Comparison of ENCODE assay signal across 1 cellular context in the genomic region with DNA sequence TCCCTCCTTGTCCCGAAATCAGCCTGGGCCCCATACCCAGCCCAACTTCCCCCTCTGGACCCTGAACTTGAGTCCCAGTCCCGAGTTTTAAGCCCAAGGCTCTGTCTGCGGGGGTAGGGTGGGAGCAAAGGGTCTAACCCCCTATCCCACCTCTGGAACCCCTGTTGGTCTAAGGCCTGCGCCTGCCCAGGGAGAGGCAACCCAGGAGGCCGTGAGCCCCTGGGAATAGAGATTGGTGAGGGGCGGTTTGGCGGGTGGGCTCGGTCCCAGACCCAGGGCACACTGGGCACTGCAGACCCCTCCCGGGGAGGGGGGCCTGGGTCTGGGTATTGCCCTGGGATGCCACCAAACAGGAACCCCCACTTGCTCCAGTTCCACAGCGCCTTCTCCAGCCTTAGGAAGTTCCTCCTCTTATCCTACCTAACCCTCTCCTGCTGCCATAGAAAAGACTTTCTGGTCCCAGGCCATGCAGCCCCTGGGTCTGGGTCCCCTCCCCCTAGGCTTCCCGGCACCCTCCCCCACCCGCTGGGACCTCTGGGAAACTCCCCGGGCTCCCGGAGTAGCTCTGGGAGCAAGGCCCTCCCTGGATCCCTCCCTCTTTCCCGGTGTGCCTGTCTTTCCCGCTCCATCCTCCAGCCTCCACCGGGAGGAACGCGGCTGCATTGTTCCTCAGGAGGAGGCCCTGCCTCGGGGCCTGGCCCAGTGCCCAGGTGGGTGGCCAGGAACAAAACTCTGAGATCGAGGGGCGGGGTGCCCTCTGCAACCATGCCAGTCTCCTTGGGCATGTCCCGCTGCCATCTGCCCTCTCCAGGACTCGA.
TF ChIP-seq lines count a peak whose summit lies in the region.

No MANE protein-coding gene starts in this region.

TF ChIP-seq in HEK293, 187 proteins besides CTCF, POLR2A, EP300 and RAD21 (continued from another document and continues in another):
- TF ChIP-seq ZNF394 (tag by site-specific recombination; IDR thresholded peaks at IDR 0.05; ENCODE audit: borderline replicate concordance) = peak; percentile 80
- no peak for TF ChIP-seq ZNF37A (tag by site-specific recombination; IDR thresholded peaks at IDR 0.05)
- peak; percentile 8; the same call in 1 of the 2 replicates for TF ChIP-seq GLIS2 (tag by site-specific recombination; IDR thresholded peaks at IDR 0.05)
- no peak for TF ChIP-seq ZFHX2 (tag by site-specific recombination; conservative IDR thresholded peaks at IDR 0.05)
- 0 out of 2 replicates have a peak, but pooled peaks have one; percentile 20 for TF ChIP-seq EGR2 (tag by site-specific recombination; IDR thresholded peaks at IDR 0.05; ENCODE audit: low read depth)
- TF ChIP-seq, protein P1, sequence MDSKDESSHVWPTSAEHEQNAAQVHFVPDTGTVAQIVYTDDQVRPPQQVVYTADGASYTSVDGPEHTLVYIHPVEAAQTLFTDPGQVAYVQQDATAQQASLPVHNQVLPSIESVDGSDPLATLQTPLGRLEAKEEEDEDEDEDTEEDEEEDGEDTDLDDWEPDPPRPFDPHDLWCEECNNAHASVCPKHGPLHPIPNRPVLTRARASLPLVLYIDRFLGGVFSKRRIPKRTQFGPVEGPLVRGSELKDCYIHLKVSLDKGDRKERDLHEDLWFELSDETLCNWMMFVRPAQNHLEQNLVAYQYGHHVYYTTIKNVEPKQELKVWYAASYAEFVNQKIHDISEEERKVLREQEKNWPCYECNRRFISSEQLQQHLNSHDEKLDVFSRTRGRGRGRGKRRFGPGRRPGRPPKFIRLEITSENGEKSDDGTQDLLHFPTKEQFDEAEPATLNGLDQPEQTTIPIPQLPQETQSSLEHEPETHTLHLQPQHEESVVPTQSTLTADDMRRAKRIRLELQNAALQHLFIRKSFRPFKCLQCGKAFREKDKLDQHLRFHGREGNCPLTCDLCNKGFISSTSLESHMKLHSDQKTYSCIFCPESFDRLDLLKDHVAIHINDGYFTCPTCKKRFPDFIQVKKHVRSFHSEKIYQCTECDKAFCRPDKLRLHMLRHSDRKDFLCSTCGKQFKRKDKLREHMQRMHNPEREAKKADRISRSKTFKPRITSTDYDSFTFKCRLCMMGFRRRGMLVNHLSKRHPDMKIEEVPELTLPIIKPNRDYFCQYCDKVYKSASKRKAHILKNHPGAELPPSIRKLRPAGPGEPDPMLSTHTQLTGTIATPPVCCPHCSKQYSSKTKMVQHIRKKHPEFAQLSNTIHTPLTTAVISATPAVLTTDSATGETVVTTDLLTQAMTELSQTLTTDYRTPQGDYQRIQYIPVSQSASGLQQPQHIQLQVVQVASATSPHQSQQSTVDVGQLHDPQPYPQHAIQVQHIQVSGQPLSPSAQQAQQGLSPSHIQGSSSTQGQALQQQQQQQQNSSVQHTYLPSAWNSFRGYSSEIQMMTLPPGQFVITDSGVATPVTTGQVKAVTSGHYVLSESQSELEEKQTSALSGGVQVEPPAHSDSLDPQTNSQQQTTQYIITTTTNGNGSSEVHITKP (tag by site-specific recombination; IDR thresholded peaks at IDR 0.05) = no peak
- no peak for TF ChIP-seq ZBTB6 (tag by site-specific recombination; IDR thresholded peaks at IDR 0.05)
- no peak for TF ChIP-seq ZNF626 (tag by site-specific recombination; IDR thresholded peaks at IDR 0.05)
- TF ChIP-seq, protein P2, sequence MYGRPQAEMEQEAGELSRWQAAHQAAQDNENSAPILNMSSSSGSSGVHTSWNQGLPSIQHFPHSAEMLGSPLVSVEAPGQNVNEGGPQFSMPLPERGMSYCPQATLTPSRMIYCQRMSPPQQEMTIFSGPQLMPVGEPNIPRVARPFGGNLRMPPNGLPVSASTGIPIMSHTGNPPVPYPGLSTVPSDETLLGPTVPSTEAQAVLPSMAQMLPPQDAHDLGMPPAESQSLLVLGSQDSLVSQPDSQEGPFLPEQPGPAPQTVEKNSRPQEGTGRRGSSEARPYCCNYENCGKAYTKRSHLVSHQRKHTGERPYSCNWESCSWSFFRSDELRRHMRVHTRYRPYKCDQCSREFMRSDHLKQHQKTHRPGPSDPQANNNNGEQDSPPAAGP (tag by site-specific recombination; IDR thresholded peaks at IDR 0.05) = peak; percentile 49
- peak; percentile 93 for TF ChIP-seq IKZF3 (tag by site-specific recombination; IDR thresholded peaks at IDR 0.05)
- TF ChIP-seq, protein P3, sequence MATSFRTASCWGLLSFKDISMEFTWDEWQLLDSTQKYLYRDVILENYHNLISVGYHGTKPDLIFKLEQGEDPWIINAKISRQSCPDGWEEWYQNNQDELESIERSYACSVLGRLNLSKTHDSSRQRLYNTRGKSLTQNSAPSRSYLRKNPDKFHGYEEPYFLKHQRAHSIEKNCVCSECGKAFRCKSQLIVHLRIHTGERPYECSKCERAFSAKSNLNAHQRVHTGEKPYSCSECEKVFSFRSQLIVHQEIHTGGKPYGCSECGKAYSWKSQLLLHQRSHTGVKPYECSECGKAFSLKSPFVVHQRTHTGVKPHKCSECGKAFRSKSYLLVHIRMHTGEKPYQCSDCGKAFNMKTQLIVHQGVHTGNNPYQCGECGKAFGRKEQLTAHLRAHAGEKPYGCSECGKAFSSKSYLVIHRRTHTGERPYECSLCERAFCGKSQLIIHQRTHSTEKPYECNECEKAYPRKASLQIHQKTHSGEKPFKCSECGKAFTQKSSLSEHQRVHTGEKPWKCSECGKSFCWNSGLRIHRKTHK (tag by site-specific recombination; IDR thresholded peaks at IDR 0.05) = no peak
- TF ChIP-seq, protein P4, sequence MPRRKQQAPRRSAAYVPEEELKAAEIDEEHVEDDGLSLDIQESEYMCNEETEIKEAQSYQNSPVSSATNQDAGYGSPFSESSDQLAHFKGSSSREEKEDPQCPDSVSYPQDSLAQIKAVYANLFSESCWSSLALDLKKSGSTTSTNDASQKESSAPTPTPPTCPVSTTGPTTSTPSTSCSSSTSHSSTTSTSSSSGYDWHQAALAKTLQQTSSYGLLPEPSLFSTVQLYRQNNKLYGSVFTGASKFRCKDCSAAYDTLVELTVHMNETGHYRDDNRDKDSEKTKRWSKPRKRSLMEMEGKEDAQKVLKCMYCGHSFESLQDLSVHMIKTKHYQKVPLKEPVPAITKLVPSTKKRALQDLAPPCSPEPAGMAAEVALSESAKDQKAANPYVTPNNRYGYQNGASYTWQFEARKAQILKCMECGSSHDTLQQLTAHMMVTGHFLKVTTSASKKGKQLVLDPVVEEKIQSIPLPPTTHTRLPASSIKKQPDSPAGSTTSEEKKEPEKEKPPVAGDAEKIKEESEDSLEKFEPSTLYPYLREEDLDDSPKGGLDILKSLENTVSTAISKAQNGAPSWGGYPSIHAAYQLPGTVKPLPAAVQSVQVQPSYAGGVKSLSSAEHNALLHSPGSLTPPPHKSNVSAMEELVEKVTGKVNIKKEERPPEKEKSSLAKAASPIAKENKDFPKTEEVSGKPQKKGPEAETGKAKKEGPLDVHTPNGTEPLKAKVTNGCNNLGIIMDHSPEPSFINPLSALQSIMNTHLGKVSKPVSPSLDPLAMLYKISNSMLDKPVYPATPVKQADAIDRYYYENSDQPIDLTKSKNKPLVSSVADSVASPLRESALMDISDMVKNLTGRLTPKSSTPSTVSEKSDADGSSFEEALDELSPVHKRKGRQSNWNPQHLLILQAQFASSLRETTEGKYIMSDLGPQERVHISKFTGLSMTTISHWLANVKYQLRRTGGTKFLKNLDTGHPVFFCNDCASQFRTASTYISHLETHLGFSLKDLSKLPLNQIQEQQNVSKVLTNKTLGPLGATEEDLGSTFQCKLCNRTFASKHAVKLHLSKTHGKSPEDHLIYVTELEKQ (tag by site-specific recombination; IDR thresholded peaks at IDR 0.05; ENCODE audit: borderline replicate concordance) = no peak
- TF ChIP-seq ZNF10 (tag by site-specific recombination; IDR thresholded peaks at IDR 0.05) = peak; percentile 17; the same call in 1 of the 2 replicates
- no peak for TF ChIP-seq ZNF843 (tag by site-specific recombination; IDR thresholded peaks at IDR 0.05)
- peak; percentile 37; the same call in 1 of the 2 replicates for TF ChIP-seq PATZ1 (tag by site-specific recombination; IDR thresholded peaks at IDR 0.05)
- no peak for TF ChIP-seq KLF10 (tag by site-specific recombination; IDR thresholded peaks at IDR 0.05)
- peak; percentile 54 for TF ChIP-seq SP2 (tag by site-specific recombination; IDR thresholded peaks at IDR 0.05)
- TF ChIP-seq ZBTB8A (tag by site-specific recombination; IDR thresholded peaks at IDR 0.05) = peak; percentile 17; the same call in 1 of the 2 replicates
- peak; percentile 75 for TF ChIP-seq ZNF398 (tag by site-specific recombination; IDR thresholded peaks at IDR 0.05)
- no peak for TF ChIP-seq ZSCAN4 (tag by site-specific recombination; IDR thresholded peaks at IDR 0.05)
- no peak for TF ChIP-seq TCF7L2 (IDR thresholded peaks at IDR 0.05; ENCODE audit: borderline replicate concordance, low read depth, low read length)
- TF ChIP-seq ZNF747 (tag by site-specific recombination; IDR thresholded peaks at IDR 0.05) = no peak
- TF ChIP-seq GLI2 (tag by site-specific recombination; IDR thresholded peaks at IDR 0.05; ENCODE audit: borderline replicate concordance, low read depth) = no peak
- TF ChIP-seq ZNF529 (tag by site-specific recombination; IDR thresholded peaks at IDR 0.05; ENCODE audit: insufficient replicate concordance) = no peak
- peak; percentile 90 for TF ChIP-seq ZNF76 (tag by site-specific recombination; IDR thresholded peaks at IDR 0.05; ENCODE audit: borderline replicate concordance, low read depth)
- TF ChIP-seq ZIC2 (tag by site-specific recombination; IDR thresholded peaks at IDR 0.05) = peak; percentile 50
- TF ChIP-seq ZXDB (tag by site-specific recombination; IDR thresholded peaks at IDR 0.05) = peak; percentile 48
- peak; percentile 90 for TF ChIP-seq HIC1 (tag by site-specific recombination; IDR thresholded peaks at IDR 0.05)
- 0 out of 2 replicates have a peak, but pooled peaks have one; percentile 30 for TF ChIP-seq ZBTB17 (tag by site-specific recombination; IDR thresholded peaks at IDR 0.05)
- no peak for TF ChIP-seq ZNF707 (tag by site-specific recombination; IDR thresholded peaks at IDR 0.05)
